ENCODE assay signal across 27 cellular contexts in the genomic region with DNA sequence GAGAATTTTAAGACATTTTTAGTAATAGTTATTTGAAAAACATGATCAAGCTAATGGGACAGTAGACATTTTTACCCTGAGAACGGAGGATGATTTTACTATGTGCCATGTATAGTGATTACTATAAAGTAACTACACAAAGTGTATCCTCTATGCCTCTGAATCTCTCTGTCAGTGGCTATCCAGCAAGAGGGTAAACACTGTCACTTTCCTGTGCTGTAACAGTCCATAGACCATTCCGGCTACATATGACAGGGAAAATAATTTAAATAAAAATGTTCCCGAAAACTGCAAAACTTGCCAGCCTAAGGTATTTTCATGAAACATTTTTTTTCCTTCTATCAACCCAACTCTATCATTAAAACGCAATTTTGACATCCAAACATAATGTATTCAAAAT.
"Had no signal": no experiment of that assay in that cellular context is flagged by ENCODE, and none has a peak within 500 bp of the region (broad histone marks: within the 10 kb centered on the region; RNA-seq: fewer than 3 reads in every experiment).

No MANE protein-coding gene starts in this region.

- H3K9me3 ChIP-seq: suprapubic skin, testis, thoracic aorta, thyroid gland, tibial artery, tibial nerve, transverse colon, upper lobe of left lung, upper lobe of right lung, uterus, vagina had no signal

- FAIRE-seq: urothelium cell line had no signal

- H3K4me3 ChIP-seq: stomach, suprapubic skin, testis, thoracic aorta, thyroid gland, tibial artery, tibial nerve, transverse colon, upper lobe of left lung, upper lobe of right lung, uterus, vagina had no signal

- DNase-seq: stimulated activated CD4-positive, alpha-beta T cell treated with anti-CD3 and anti-CD28 coated beads, Interleukin-2, amount 100 ng/mL, for 48 hours; stimulated activated CD4-positive, alpha-beta T cell treated with anti-CD3 and anti-CD28 coated beads, Interleukin-4, amount 100 ng/mL, for 1 hour; stimulated activated CD4-positive, alpha-beta T cell treated with anti-CD3 and anti-CD28 coated beads, Interleukin-4, amount 100 ng/mL, for 24 hours; stimulated activated CD4-positive, alpha-beta T cell treated with anti-CD3 and anti-CD28 coated beads, Interleukin-4, amount 100 ng/mL, for 4 hours; stimulated activated CD8-positive, alpha-beta memory T cell treated with anti-CD3 and anti-CD28 coated beads, Interleukin-4, amount 100 ng/mL, for 48 hours; stimulated activated naive B cell treated with anti-CD40 and anti-IgM and Interleukin-4, amounts not matched to agents 10 μg/mL and 1 μg/mL and 100 μg/mL, for 72 hours; stimulated activated naive CD4-positive, alpha-beta T cell; stimulated activated naive CD4-positive, alpha-beta T cell treated with Interleukin-2 at 50 U/mL for 16 hours; stimulated activated naive CD8-positive, alpha-beta T cell treated with anti-CD3 and anti-CD28 coated beads, Interleukin-15, amount 100 ng/mL, for 72 hours; stimulated activated naive CD8-positive, alpha-beta T cell treated with anti-CD3 and anti-CD28 coated beads, Interleukin-15, Interleukin-2, amounts not matched to agents 100 U/mL and 50 U/mL, for 24 hours; stomach; substantia nigra; testis; thyroid gland; tibial artery; transverse colon; trophoblast cell; upper lobe of left lung; upper lobe of right lung; uterus had no signal

- H3K36me3 ChIP-seq: stomach, suprapubic skin, thoracic aorta, thyroid gland, tibial artery, tibial nerve, transverse colon, upper lobe of left lung, upper lobe of right lung, uterus, vagina had no signal

- H3K4me1 ChIP-seq: stomach, suprapubic skin, testis, thyroid gland, tibial artery, tibial nerve, transverse colon, upper lobe of left lung, upper lobe of right lung, uterus, vagina had no signal

- H3K27me3 ChIP-seq: stomach, suprapubic skin, testis, thyroid gland, tibial artery, tibial nerve, transverse colon, upper lobe of left lung, upper lobe of right lung, uterus, vagina had no signal

- H3K27ac ChIP-seq: stomach, suprapubic skin, testis, thoracic aorta, thyroid gland, tibial artery, tibial nerve, transverse colon, upper lobe of left lung, upper lobe of right lung, uterus, vagina had no signal

- ATAC-seq: stimulated activated effector memory CD8-positive, alpha-beta T cell treated with anti-CD3 and anti-CD28 coated beads, Interleukin-12 subunit alpha, Interleukin-12 subunit beta, amount 100 ng/mL, for 72 hours; stimulated activated memory B cell treated with anti-CD40 and anti-IgM and Interleukin-4, amounts not matched to agents 10 μg/mL and 1 μg/mL and 100 μg/mL, for 72 hours; stimulated activated naive B cell treated with anti-CD40 and anti-IgM and Interleukin-4, amounts not matched to agents 10 μg/mL and 1 μg/mL and 100 μg/mL, for 72 hours; stimulated activated naive CD8-positive, alpha-beta T cell treated with anti-CD3 and anti-CD28 coated beads, Interleukin-15, amount 100 ng/mL, for 72 hours; stimulated activated naive CD8-positive, alpha-beta T cell treated with anti-CD3 and anti-CD28 coated beads, Interleukin-15, Interleukin-2, amounts not matched to agents 100 U/mL and 50 U/mL, for 24 hours; upper lobe of right lung had no signal
